In the genomic region with DNA sequence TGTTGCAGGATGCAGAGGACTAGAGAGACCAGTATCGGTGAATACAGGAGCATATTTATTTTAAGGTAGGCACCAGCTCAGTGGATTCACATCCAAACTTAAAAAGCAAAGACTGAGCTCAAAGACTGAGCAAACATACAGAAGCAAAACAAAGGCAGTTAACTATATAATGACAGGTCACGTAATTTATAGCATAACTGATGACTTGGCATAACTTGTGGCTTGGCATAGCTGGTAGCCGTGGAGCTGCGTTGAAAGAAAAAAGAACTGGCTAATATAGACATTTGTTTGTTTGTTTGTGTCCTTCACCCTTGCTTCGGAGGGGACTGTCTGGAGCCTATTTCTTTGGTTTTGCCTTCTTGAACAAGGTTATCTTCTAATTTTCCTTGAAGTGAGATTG, we compare ENCODE assay signal across 15 cellular contexts. TPM values are rescaled to one million over a fixed set of nuclear protein-coding genes. Genes with fewer than 3 reads are reported as not detected.
DNase-seq lines count a peak whose midpoint lies in the region; ATAC-seq, FAIRE-seq and TF ChIP-seq lines count a peak whose summit lies in the region.
"Had no signal": no experiment of that assay in that cellular context is flagged by ENCODE, and none has a peak within 500 bp of the region (broad histone marks: within the 10 kb centered on the region; RNA-seq: fewer than 3 reads in every experiment).

No MANE protein-coding gene starts in this region.

- FAIRE-seq in H1 (lab: Jason Lieb, UNC): no peak
- FAIRE-seq: GM12878, GM18507 had no signal

- TF ChIP-seq POLR2A in IMR-90 (IDR thresholded peaks at IDR 0.05; ENCODE audit: low read depth, low read length) (no peak), H1 (IDR thresholded peaks at IDR 0.05; ENCODE audit: control extremely low read depth in 1 of 2, low read depth in 2 of 2, low read length in 2 of 2) (no peak)

- H3K27ac ChIP-seq in IMR-90 (ENCODE audit: insufficient read depth, low read length): no peak overlapping the region
- H3K27ac ChIP-seq in H1 (ENCODE audit: low read depth, low read length): no peak overlapping the region
- no peak overlapping the region for H3K27ac ChIP-seq in foreskin keratinocyte
- H3K27ac ChIP-seq: GM23248 had no signal

- H2AFZ ChIP-seq in IMR-90 (replicated peaks; ENCODE audit: low read length, poor library complexity) (no peak overlapping the region), H1 (ENCODE audit: low read length) (no peak overlapping the region)
- H2AFZ ChIP-seq: GM23248 had no signal

- H3K79me1 ChIP-seq in IMR-90 (ENCODE audit: low read depth in 1 of 2, low read length in 2 of 2) (no peaks in the 10 kb centered on the region), H1 (ENCODE audit: low read depth, low read length) (no peaks in the 10 kb centered on the region)

- in situ Hi-C loops in IMR-90 (cut with MboI; ENCODE audit: low sequenced_read_pairs): no loop called here

- no peaks in the 10 kb centered on the region for H3K27me3 ChIP-seq in IMR-90 (ENCODE audit: control insufficient read depth, insufficient read depth, low read length)
- H3K27me3 ChIP-seq in H1 (replicated peaks in 1 of 4; ENCODE audit: control insufficient read depth in 3 of 4, extremely low read depth in 1 of 4, insufficient read depth in 3 of 4, low read length in 3 of 4): no peaks in the 10 kb centered on the region
- no peaks in the 10 kb centered on the region for H3K27me3 ChIP-seq in foreskin keratinocyte

- POLR2A ChIA-PET in IMR-90 (lab: Charles Lee; ENCODE audit: unreplicated experiment) (no interaction called here), H1 (lab: Charles Lee; ENCODE audit: partially characterized antibody) (interaction anchor here (1.1 to 1.5 kb wide), 2 partner anchors 10 to 17 kb away, joined by 3 to 5 read pairs; no protein-coding TSS in a partner anchor)

- H3K23ac ChIP-seq in IMR-90 (ENCODE audit: low read depth, low read length) (no peak overlapping the region), H1 (ENCODE audit: insufficient read length) (no peak overlapping the region)

- no peak for ATAC-seq in IMR-90 (ENCODE audit: low read depth)
- no peak for ATAC-seq in foreskin keratinocyte
- ATAC-seq: GM12878 had no signal

- H3K9me3 ChIP-seq in IMR-90 (ENCODE audit: control insufficient read depth, insufficient read depth, low read length) (peaks cover 22% of the 10 kb centered on the region), H1 (ENCODE audit: insufficient read depth in 2 of 2, low read depth in 1 of 2, low read length in 1 of 2) (peaks cover 6 to 10% of the 10 kb centered on the region in 2 experiments)

- H2BK20ac ChIP-seq in IMR-90 (ENCODE audit: low read depth, low read length) (no peak overlapping the region), H1 (ENCODE audit: low read length) (no peak overlapping the region)

- no peak overlapping the region for H4K8ac ChIP-seq in IMR-90 (ENCODE audit: low read depth in 2 of 2, low read length in 2 of 2)
- no peak overlapping the region for H4K8ac ChIP-seq in H1 (ENCODE audit: extremely low read depth, insufficient read depth, low read length)

- no peaks in the 10 kb centered on the region for H3K79me2 ChIP-seq in H1 (ENCODE audit: control insufficient read depth in 1 of 2, insufficient read depth in 2 of 2, low read length in 2 of 2)

- no peaks in the 10 kb centered on the region for H3K9me1 ChIP-seq in IMR-90 (ENCODE audit: insufficient read depth, low read length)

- dilution Hi-C loops in IMR-90 (cut with HindIII; ENCODE audit: low sequenced_read_pairs, unreplicated experiment): no loop called here

- no peak for TF ChIP-seq RAD21 in IMR-90 (IDR thresholded peaks at IDR 0.05; ENCODE audit: low read length)
- no peak for TF ChIP-seq RAD21 in H1 (IDR thresholded peaks at IDR 0.05 in 1 of 2, conservative IDR thresholded peaks at IDR 0.05 in 1 of 2; ENCODE audit: low read depth in 2 of 2, low read length in 2 of 2)

- H2BK120ac ChIP-seq in IMR-90 (ENCODE audit: low read depth, low read length): no peak overlapping the region
- H2BK120ac ChIP-seq in H1 (replicated peaks; ENCODE audit: low read depth, low read length): no peak overlapping the region

- DNase-seq in NCI-H146 (lab: John Stamatoyannopoulos, UW): peak; percentile 2
- DNase-seq in NCI-H146 treated with DMSO at 0.1 percent for 48 hours (lab: John Stamatoyannopoulos, UW; ENCODE audit: unreplicated experiment): no peak
- no peak for DNase-seq in IMR-90
- peak; percentile 30 for DNase-seq in NCI-H748 (lab: John Stamatoyannopoulos, UW; ENCODE audit: unreplicated experiment)
- DNase-seq in H1 (ENCODE audit: low read depth in 1 of 2, low spot score in 2 of 2): no peak
- DNase-seq in inferior parietal cortex (ENCODE audit: extremely low spot score): no peak
- DNase-seq in NOMO-1 treated with dmso at 0.1 percent for 144 hours (lab: John Stamatoyannopoulos, UW; ENCODE audit: unreplicated experiment): no peak
- DNase-seq in foreskin keratinocyte: no peak
- DNase-seq: C1 segment of cervical spinal cord; CD4-positive, alpha-beta T cell; DMS79; GM23248; H7 had no signal

- no peak overlapping the region for H3K14ac ChIP-seq in IMR-90 (replicated peaks; ENCODE audit: low read depth, low read length)
- no peak overlapping the region for H3K14ac ChIP-seq in H1 (ENCODE audit: insufficient read length)

- TF ChIP-seq EP300 in H1 (IDR thresholded peaks at IDR 0.05; ENCODE audit: borderline replicate concordance in 1 of 2, low read depth in 2 of 2, low read length in 2 of 2): no peak

- H3K4me3 ChIP-seq in IMR-90 (ENCODE audit: insufficient read depth, low read depth, low read length) (no peak overlapping the region), H1 (ENCODE audit: extremely low read depth in 1 of 4, insufficient read depth in 2 of 4, low read depth in 3 of 4, low read length in 4 of 4) (no peak overlapping the region)
- H3K4me3 ChIP-seq: GM12878, GM23248 had no signal

- H2AK9ac ChIP-seq in IMR-90 (replicated peaks; ENCODE audit: low read depth, low read length, poor library complexity): no peak overlapping the region

- TF ChIP-seq CTCF in IMR-90 (conservative IDR thresholded peaks at IDR 0.05; ENCODE audit: low read depth, low read length) (no peak), H1 (IDR thresholded peaks at IDR 0.05; ENCODE audit: control extremely low read depth in 1 of 3, insufficient read depth in 1 of 3, low read depth in 1 of 3, low read length in 3 of 3) (no peak), foreskin keratinocyte (conservative IDR thresholded peaks at IDR 0.05) (no peak)

- no peak overlapping the region for H3K4ac ChIP-seq in IMR-90 (ENCODE audit: low read depth, low read length)
- no peak overlapping the region for H3K4ac ChIP-seq in H1 (replicated peaks; ENCODE audit: insufficient read length, low read depth, low read length)

- H3K4me1 ChIP-seq in IMR-90 (ENCODE audit: control insufficient read depth, insufficient read depth, low read length) (no peaks in the 10 kb centered on the region), H1 (replicated peaks in 1 of 4; ENCODE audit: control insufficient read depth in 3 of 4, insufficient read depth in 4 of 4, low read length in 3 of 4) (no peaks in the 10 kb centered on the region), foreskin keratinocyte (no peaks in the 10 kb centered on the region)

- no peaks in the 10 kb centered on the region for H4K20me1 ChIP-seq in IMR-90 (ENCODE audit: insufficient read depth, low read length)
- H4K20me1 ChIP-seq in H1 (replicated peaks in 1 of 2; ENCODE audit: control insufficient read depth in 1 of 2, insufficient read depth in 2 of 2, low read length in 2 of 2): no peaks in the 10 kb centered on the region

- H3K36me3 ChIP-seq in IMR-90 (ENCODE audit: control insufficient read depth, insufficient read depth, low read length) (no peaks in the 10 kb centered on the region), H1 (ENCODE audit: control insufficient read depth in 2 of 4, insufficient read depth in 4 of 4, low read length in 3 of 4) (no peaks in the 10 kb centered on the region; a peak in 1 of 8 replicates)

- H2BK12ac ChIP-seq in H1 (ENCODE audit: low read depth, low read length): no peak overlapping the region

- H2AK5ac ChIP-seq in IMR-90 (ENCODE audit: low read depth, low read length) (no peak overlapping the region), H1 (ENCODE audit: low read depth, low read length) (no peak overlapping the region)

- H3K56ac ChIP-seq in IMR-90 (ENCODE audit: extremely low read depth, insufficient read depth, low read length) (no peak overlapping the region), H1 (replicated peaks; ENCODE audit: insufficient read length, low read depth, low read length) (no peak overlapping the region)

- H2BK5ac ChIP-seq in IMR-90 (ENCODE audit: low read depth, low read length, poor library complexity, severe bottlenecking): no peak overlapping the region
- no peak overlapping the region for H2BK5ac ChIP-seq in H1 (ENCODE audit: low read depth, low read length)

- H3K9ac ChIP-seq in IMR-90 (ENCODE audit: low read depth, low read length) (no peak overlapping the region), H1 (replicated peaks in 1 of 4; ENCODE audit: extremely low read depth in 1 of 4, low read depth in 3 of 4, low read length in 3 of 4) (no peak overlapping the region)
- H3K9ac ChIP-seq: GM23248 had no signal

- CTCF ChIA-PET in IMR-90 (lab: Yijun Ruan, JAX): no interaction called here
- CTCF ChIA-PET in H1 (lab: Charles Lee; ENCODE audit: partially characterized antibody): no interaction called here

- BruUV-seq in IMR-90 (replicated peaks; lab: Mats Ljungman, UMichigan): no TSS peak

- no peaks in the 10 kb centered on the region for H3K23me2 ChIP-seq in H1 (ENCODE audit: low read depth, low read length)

- no peak overlapping the region for H4K91ac ChIP-seq in IMR-90 (ENCODE audit: insufficient read depth, low read depth, low read length)
- no peak overlapping the region for H4K91ac ChIP-seq in H1 (replicated peaks; ENCODE audit: insufficient read length, low read length)

- H2BK15ac ChIP-seq in IMR-90 (ENCODE audit: low read depth, low read length): no peak overlapping the region
- H2BK15ac ChIP-seq in H1 (ENCODE audit: low read length): no peak overlapping the region

- intact Hi-C loops in IMR-90 (cut with micrococcal nuclease): loop anchor here (1.0 kb wide), 1 partner anchor 19 kb away; no protein-coding TSS in a partner anchor

- H3K4me2 ChIP-seq in IMR-90 (ENCODE audit: low read depth, low read length) (no peak overlapping the region), H1 (ENCODE audit: insufficient read depth in 1 of 2, low read depth in 2 of 2, low read length in 2 of 2) (no peak overlapping the region)

- no peak overlapping the region for H4K5ac ChIP-seq in IMR-90 (ENCODE audit: low read depth, low read length)
- no peak overlapping the region for H4K5ac ChIP-seq in H1 (ENCODE audit: insufficient read length, low read depth, low read length)

- 70% methylated on average over 2 of the region's 5 CpGs; no CpG with 5 or more reads in 1 of the 2 experiments for WGBS in IMR-90 (ENCODE audit: extremely low coverage in 2 of 2, insufficient read length in 1 of 2), 2 experiments
- 91% methylated on average over 5 of the region's 5 CpGs; no CpG with 5 or more reads in 1 of the 2 experiments for WGBS in H1 (ENCODE audit: extremely low coverage in 1 of 2, insufficient coverage in 1 of 2, insufficient read length in 1 of 2, insufficient replicate concordance in 2 of 2, low coverage in 1 of 2, low lambda C conversion rate in 2 of 2, missing lambda C conversion rate in 1 of 2), 2 experiments

- H3K18ac ChIP-seq in IMR-90 (ENCODE audit: low read depth, low read length) (no peak overlapping the region), H1 (ENCODE audit: extremely low read depth, low read length) (no peak overlapping the region)

RNA-seq across cellular contexts. Expression of a gene that starts 33.7 kb away (rescaled TPM):
- total RNA-seq in IMR-90 (2012; rRNA removed): 3.4 and 5.8 TPM in 2 replicates
- 2.0 and 2.1 TPM in 2 replicates for polyA plus RNA-seq in IMR-90 (2012; rRNA removed)
- 0.74 and 3.0 TPM in 2 replicates for polyA plus RNA-seq in IMR-90 (2012; cell fraction: cytosol; rRNA removed)
- 1.7 and 9.7 TPM in 2 replicates for polyA plus RNA-seq in IMR-90 (2012; cell fraction: nucleus; rRNA removed; ENCODE audit: low replicate concordance)
- total RNA-seq in H1 (2021; fragmentation: NEBNext Ultra II Directional; extraction: Animal tissue kit (Norgen Biotek cat#: 25700)): 31.0 and 32.2 TPM in 2 replicates
- 7.5 and 9.0 TPM in 2 replicates for polyA plus RNA-seq in H1 (2011; rRNA removed)
- 12.5 TPM for polyA plus RNA-seq in H1 (2011; cell fraction: cytosol; rRNA removed)
- 30.6 TPM for polyA plus RNA-seq in H1 (2011; cell fraction: nucleus; rRNA removed)
- polyA plus RNA-seq in H1 (2012, experiment 1 of 2): 6.4 to 14.8 TPM (median 11.1 TPM) in 4 replicates
- 0.80 TPM for polyA plus RNA-seq in H1 (2012, experiment 2 of 2)
- 24.7 TPM for polyA plus RNA-seq in H1 (2013, experiment 1 of 2)
- polyA plus RNA-seq in H1 (2013, experiment 2 of 2): 20.4 TPM
- polyA minus RNA-seq in H1 (2011; rRNA and poly(A)+ RNA removed): 84.3 and 97.5 TPM in 2 replicates
- polyA minus RNA-seq in H1 (2011; cell fraction: cytosol; rRNA and poly(A)+ RNA removed): 19.7 TPM
- 159 TPM for polyA minus RNA-seq in H1 (2011; cell fraction: nucleus; rRNA and poly(A)+ RNA removed)
- total RNA-seq in foreskin keratinocyte: 3.2 and 3.6 TPM in 2 replicates
- 0.43 and 0.45 TPM in 2 replicates for polyA plus RNA-seq in foreskin keratinocyte

Comparison
In these comparisons a context has a peak if more than half of its experiments do, and no peak if none do; other contexts are left out.
1. DNase-seq: peak in NCI-H146 (single experiment) and NCI-H748 (single experiment); none in NCI-H146 treated with DMSO at 0.1 percent for 48 hours (single experiment), IMR-90 (single experiment), H1 (0 of 2), inferior parietal cortex (single experiment), NOMO-1 treated with dmso at 0.1 percent for 144 hours (single experiment) and foreskin keratinocyte (0 of 2).